Comparison of ENCODE assay signal across 8 cellular contexts in the genomic region with DNA sequence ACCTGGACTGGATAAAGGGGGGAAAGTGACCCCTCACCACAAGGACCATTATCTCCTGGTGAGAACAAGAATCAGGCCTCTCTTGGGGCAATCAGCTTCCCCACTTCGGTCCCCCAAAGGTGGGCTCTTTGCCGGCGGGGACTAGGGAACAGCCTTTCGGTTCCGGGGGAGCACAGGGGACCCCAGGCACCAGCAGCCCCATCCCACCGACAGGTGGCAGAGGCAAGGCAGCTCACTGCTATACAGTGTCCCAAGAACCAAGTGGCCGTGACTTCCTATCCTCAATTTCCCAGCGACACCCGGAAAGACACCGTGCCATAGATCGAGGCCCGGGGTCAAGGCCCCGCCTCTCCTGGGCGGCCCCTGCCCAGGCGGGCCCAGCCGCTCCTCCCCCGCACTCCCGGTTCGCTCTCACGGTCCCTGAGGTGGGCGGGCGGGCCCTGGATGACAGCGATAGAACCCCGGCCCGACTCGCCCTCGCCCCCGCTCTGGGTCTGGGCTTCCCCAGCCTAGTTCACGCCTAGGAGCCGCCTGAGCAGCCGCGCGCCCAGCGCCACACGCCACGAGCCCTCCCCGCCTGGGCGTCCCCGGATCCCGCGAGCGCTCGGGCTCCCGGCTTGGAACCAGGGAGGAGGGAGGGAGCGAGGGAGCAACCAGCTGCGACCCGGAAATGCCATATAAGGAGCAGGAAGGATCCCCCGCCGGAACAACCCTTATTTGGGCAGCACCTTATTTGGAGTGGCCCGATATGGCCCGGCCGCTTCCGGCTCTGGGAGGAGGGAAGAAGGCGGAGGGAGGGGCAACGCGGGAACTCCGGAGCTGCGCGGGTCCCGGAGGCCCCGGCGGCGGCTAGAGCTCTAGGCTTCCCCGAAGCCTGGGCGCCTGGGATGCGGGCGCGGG. TPM values are rescaled to one million over a fixed set of nuclear protein-coding genes. Genes with fewer than 3 reads are reported as not detected.
DNase-seq lines count a peak whose midpoint lies in the region; ATAC-seq and TF ChIP-seq lines count a peak whose summit lies in the region.

No MANE protein-coding gene starts in this region.

- no peak for TF ChIP-seq CTCF in AG10803 (conservative IDR thresholded peaks at IDR 0.05; ENCODE audit: low read length)
- peak in 8 of 11 experiments; percentile 28 to 73 (median 54) for TF ChIP-seq CTCF in spleen (IDR thresholded peaks at IDR 0.05 in 8 of 11, conservative IDR thresholded peaks at IDR 0.05 in 3 of 11)

- intact Hi-C loops in spleen (cut with DNase I; ENCODE audit: low total_unique reads) = no loop called here

- peak; percentile 75 for ATAC-seq in GM19035 (IDR thresholded peaks at IDR 0.05; ENCODE audit: unreplicated experiment)
- peak; percentile 71 for ATAC-seq in HG03342 (IDR thresholded peaks at IDR 0.05; ENCODE audit: unreplicated experiment)

- peak overlapping the region; percentile 84 for H3K4me3 ChIP-seq in AG10803 (ENCODE audit: low read length)
- peak overlapping the region; percentile 64 to 93 (median 82) for H3K4me3 ChIP-seq in spleen

- H3K9me3 ChIP-seq in spleen = no peaks in the 10 kb centered on the region

- peaks cover 7 to 66% (median 37%) of the 10 kb centered on the region in 6 donors for H3K4me1 ChIP-seq in spleen

- H3K36me3 ChIP-seq in spleen = peaks cover 0 to 13% (median 0%) of the 10 kb centered on the region in 6 donors

- H3K27me3 ChIP-seq in spleen (replicated peaks in 1 of 7) = peaks cover 0 to 19% (median 0%) of the 10 kb centered on the region in 7 donors

- TF ChIP-seq POLR2A in spleen (IDR thresholded peaks at IDR 0.05) = peak in 2 of 3 donors; percentile 37 to 57

- peak; percentile 99 for DNase-seq in AG10803 (ENCODE audit: low read depth)
- peak; percentile 99 for DNase-seq in NCI-H345 (lab: John Stamatoyannopoulos, UW)
- peak; percentile 89 to 94 (median 92) for DNase-seq in activated CD4-positive, CD25-positive, alpha-beta regulatory T cell (lab: John Stamatoyannopoulos, UW)
- peak; percentile 98 for DNase-seq in central memory CD4-positive, alpha-beta T cell
- peak; percentile 99 for DNase-seq in inferior parietal cortex (ENCODE audit: extremely low spot score)
- DNase-seq in spleen = peak; percentile 97

- 0 to 1% (median 0%) methylated on average over 10 to 68 of the region's 68 CpGs for WGBS in spleen, 5 donors

- H3K27ac ChIP-seq in spleen = peak overlapping the region; percentile 93 to 99 (median 96)

RNA-seq across cellular contexts. Expression of gene EGR1, which starts 0.6 kb away (rescaled TPM):
- total RNA-seq in spleen = 100 to 1,000 TPM in 2 of 7 donors, 10 to 100 TPM in 2, 1 to 10 TPM in 3; 2.8 to 138 (median 13.5) TPM
- 10 to 100 TPM in 1 of 3 donors, 1 to 10 TPM in 2; 2.7 to 11.7 (median 5.3) TPM for polyA plus RNA-seq in spleen

RNA-seq across cellular contexts. Expression of gene REEP2, which starts 25.8 kb away (rescaled TPM):
- under 1 TPM in 5 of 7 donors, not detected in 2; 0.20 to 0.52 (median 0.41) TPM for total RNA-seq in spleen
- under 1 TPM; 0.52 to 0.98 (median 0.54) TPM for polyA plus RNA-seq in spleen

Comparison
In these comparisons a context has a peak if more than half of its experiments do, and no peak if none do; other contexts are left out.
1. Peak in every context shown above with its lines: DNase-seq, ATAC-seq, H3K4me3 ChIP-seq and H3K27ac ChIP-seq.